Comparison of ENCODE assay signal across 8 cellular contexts in the genomic region with DNA sequence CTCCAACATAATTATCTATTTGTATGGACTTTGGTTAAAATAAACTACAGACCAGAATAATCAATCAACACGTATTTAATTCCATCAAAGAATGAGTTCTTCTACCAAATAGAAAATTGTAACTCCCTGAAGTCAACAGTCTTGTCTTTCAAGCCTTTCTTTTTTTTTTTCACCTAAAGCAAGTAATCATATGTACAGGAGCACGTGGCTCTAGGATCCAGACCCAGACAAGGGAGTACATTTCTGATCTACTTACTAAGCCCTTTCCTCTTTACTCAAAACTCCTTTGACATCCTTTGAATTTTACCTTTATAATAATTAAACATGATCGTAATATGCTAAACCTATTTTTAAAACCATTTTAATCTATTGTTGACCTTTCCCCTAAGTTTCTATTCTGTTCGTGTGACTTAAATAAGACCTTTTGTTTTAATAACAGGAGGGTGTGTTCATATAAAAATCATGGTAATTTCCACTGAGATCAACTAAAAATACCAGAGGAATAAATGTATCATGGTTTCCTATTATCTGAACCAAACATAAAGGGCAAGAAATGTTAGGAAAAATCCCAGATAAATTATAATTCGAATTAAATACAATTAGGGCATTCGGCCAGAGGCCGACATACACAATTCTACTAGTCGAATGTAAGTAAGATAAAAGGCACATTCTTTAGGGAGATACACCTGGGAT. TPM values are rescaled to one million over a fixed set of nuclear protein-coding genes. Genes with fewer than 3 reads are reported as not detected.
A peak's percentile ranks its signal among the peaks of the same experiment; 100 is the strongest.
DNase-seq lines count a peak whose midpoint lies in the region; ATAC-seq, FAIRE-seq and TF ChIP-seq lines count a peak whose summit lies in the region.

No MANE protein-coding gene starts in this region.

- H3K4me3 Mint-ChIP-seq in CD14-positive monocyte (peak overlapping the region; percentile 87 to 89), naive B cell (peak overlapping the region; percentile 81 to 94 (median 91))

- in situ Hi-C loops in KBM-7 (cut with MboI; ENCODE audit: low pct_unique_long_range_greater_than_20kb, low sequenced_read_pairs): no loop called here

- H3K4me1 ChIP-seq in Karpas-422 (ENCODE audit: low read length): peaks cover 39% of the 10 kb centered on the region
- peaks cover 0 to 8% of the 10 kb centered on the region in 2 donors for H3K4me1 ChIP-seq in kidney (ENCODE audit: control insufficient read depth in 1 of 2, insufficient read depth in 1 of 2, low read depth in 1 of 2, low read length in 2 of 2)

- H3K9me2 ChIP-seq in Karpas-422 (replicated peaks; ENCODE audit: insufficient read depth, low read length): no peaks in the 10 kb centered on the region

- H3K4me1 Mint-ChIP-seq in CD14-positive monocyte (peaks cover 30% of the 10 kb centered on the region), naive B cell (peaks cover 32 to 44% (median 36%) of the 10 kb centered on the region in 3 donors)

- TF ChIP-seq CTCF in CD14-positive monocyte (IDR thresholded peaks at IDR 0.05): no peak
- no peak for TF ChIP-seq CTCF in kidney (IDR thresholded peaks at IDR 0.05; ENCODE audit: borderline replicate concordance, extremely low read depth, insufficient read depth)

- H3K36me3 Mint-ChIP-seq in CD14-positive monocyte (peaks cover 4% of the 10 kb centered on the region in 2 donors), naive B cell (no peaks in the 10 kb centered on the region)

- peaks cover 65% of the 10 kb centered on the region for H3K79me2 ChIP-seq in Karpas-422 (ENCODE audit: low read length)

- H3K36me3 ChIP-seq in Karpas-422 (ENCODE audit: insufficient read depth, low read length) (no peaks in the 10 kb centered on the region), kidney (ENCODE audit: control insufficient read depth in 1 of 2, insufficient read depth in 2 of 2, low read length in 2 of 2) (no peaks in the 10 kb centered on the region)

- ATAC-seq in naive B cell (ENCODE audit: low read depth in 2 of 2): no peak
- no peak for ATAC-seq in GM21576 (IDR thresholded peaks at IDR 0.05; ENCODE audit: unreplicated experiment)

- no peak overlapping the region for H2AFZ ChIP-seq in Karpas-422 (ENCODE audit: low read length)

- H3K4me3 ChIP-seq in Karpas-422 (ENCODE audit: low read length): peak overlapping the region; percentile 70
- peak overlapping the region in 1 of 2 donors; percentile 68 for H3K4me3 ChIP-seq in kidney (ENCODE audit: low read length in 2 of 2)

- H3K9me3 ChIP-seq in Karpas-422 (ENCODE audit: low read length) (no peaks in the 10 kb centered on the region), kidney (ENCODE audit: control insufficient read depth in 1 of 2, low read length in 2 of 2) (no peaks in the 10 kb centered on the region)

- intact Hi-C loops in CD14-positive monocyte (cut with micrococcal nuclease): loop anchor here (10.0 kb wide), 2 partner anchors 261 to 511 kb away; partner anchors contain the start of gene UBL3 (in 1 of the 2)
- intact Hi-C loops in kidney (cut with DNase I): no loop called here

- H3K27ac ChIP-seq in Karpas-422 (ENCODE audit: low read length): peak overlapping the region; percentile 78; the same call in 1 of the 2 replicates
- no peak overlapping the region for H3K27ac ChIP-seq in kidney (ENCODE audit: low read depth in 2 of 2, low read length in 2 of 2)

- FAIRE-seq in kidney (lab: Jason Lieb, UNC): no peak

- DNase-seq in CD14-positive monocyte (ENCODE audit: low spot score): no peak
- no peak for DNase-seq in Karpas-422
- peak; percentile 23 for DNase-seq in cerebellar cortex (ENCODE audit: low spot score)
- no peak for DNase-seq in naive B cell
- no peak for DNase-seq in cerebellum (ENCODE audit: low spot score)
- no peak for DNase-seq in kidney
- no peak for DNase-seq in KBM-7

- H3K27ac Mint-ChIP-seq in CD14-positive monocyte (peak overlapping the region in 4 of 7 donors; percentile 81 to 87 (median 85)), naive B cell (peak overlapping the region in 4 of 6 donors; percentile 78 to 94 (median 91))

- H3K27me3 ChIP-seq in Karpas-422 (ENCODE audit: low read length): no peaks in the 10 kb centered on the region

- peaks cover 10 to 17% (median 13%) of the 10 kb centered on the region in 3 donors for H3K27me3 Mint-ChIP-seq in CD14-positive monocyte (ENCODE audit: low read depth in 3 of 3)
- peaks cover 0 to 2% (median 0%) of the 10 kb centered on the region in 3 donors for H3K27me3 Mint-ChIP-seq in naive B cell

- H4K20me1 ChIP-seq in Karpas-422 (ENCODE audit: insufficient read depth, low read depth, low read length): peaks cover 44% of the 10 kb centered on the region; the same call in 1 of the 2 replicates

- peak overlapping the region; percentile 93 for H3K4me2 ChIP-seq in Karpas-422 (ENCODE audit: low read depth, low read length, poor library complexity, severe bottlenecking)

- H3K9me3 Mint-ChIP-seq in CD14-positive monocyte: no peaks in the 10 kb centered on the region
- H3K9me3 Mint-ChIP-seq in naive B cell: no peaks in the 10 kb centered on the region

- H3K9ac ChIP-seq in Karpas-422 (ENCODE audit: low read length) (peak overlapping the region; percentile 99), kidney (ENCODE audit: low read length in 2 of 2) (peak overlapping the region in 1 of 2 donors; percentile 68)

RNA-seq across cellular contexts. Expression of gene SLC7A1, which starts 1.7 kb away (rescaled TPM):
- polyA plus RNA-seq in CD14-positive monocyte (under 1 TPM; 0.89 to 0.92 TPM), naive B cell (ENCODE audit: low read depth in 6 of 6) (1 to 10 TPM; 2.0 to 5.6 (median 3.8) TPM), kidney (ENCODE audit: insufficient read depth, low read depth, low replicate concordance) (2.8 TPM)
- 39.9 and 45.4 TPM in 2 replicates for total RNA-seq in Karpas-422 (2014; rRNA removed; shearing (Covaris generic); ENCODE audit: low replicate concordance)
- total RNA-seq in cerebellum (32.0 TPM), kidney (64.5 TPM)
